12 cellular contexts compared by ENCODE assay signal in the genomic region with DNA sequence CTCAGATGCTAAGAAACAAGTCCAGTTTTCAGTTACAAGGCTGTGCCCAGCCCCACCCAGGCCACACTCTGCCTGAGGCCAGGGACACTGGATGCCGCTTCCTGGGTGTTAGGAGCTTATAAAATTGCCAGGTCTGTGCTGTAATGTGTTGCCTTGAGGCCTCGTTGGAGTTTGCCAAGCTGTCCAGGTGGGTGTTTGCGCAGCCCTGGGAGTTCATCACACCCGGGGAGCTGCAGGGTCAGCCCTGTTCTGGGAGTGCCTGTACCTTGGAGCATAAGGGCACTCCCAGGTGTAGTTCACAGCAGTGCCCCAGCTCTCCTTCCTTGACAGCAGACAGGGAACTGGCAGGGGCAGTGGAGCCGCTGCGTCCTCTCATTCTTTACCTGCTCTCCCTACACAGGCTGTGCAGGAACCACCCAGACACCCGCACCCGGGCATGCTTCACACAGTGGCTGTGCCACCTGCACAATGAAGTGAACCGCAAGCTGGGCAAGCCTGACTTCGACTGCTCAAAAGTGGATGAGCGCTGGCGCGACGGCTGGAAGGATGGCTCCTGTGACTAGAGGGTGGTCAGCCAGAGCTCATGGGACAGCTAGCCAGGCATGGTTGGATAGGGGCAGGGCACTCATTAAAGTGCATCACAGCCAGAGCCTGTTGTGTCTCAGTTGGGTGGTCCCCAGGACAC. TPM values are rescaled to one million over a fixed set of nuclear protein-coding genes. Genes with fewer than 3 reads are reported as not detected.
DNase-seq lines count a peak whose midpoint lies in the region; ATAC-seq and TF ChIP-seq lines count a peak whose summit lies in the region.
"Had no signal": no experiment of that assay in that cellular context is flagged by ENCODE, and none has a peak within 500 bp of the region (broad histone marks: within the 10 kb centered on the region; RNA-seq: fewer than 3 reads in every experiment).

No MANE protein-coding gene starts in this region.

- WGBS in spleen, 5 donors: 95 to 97% (median 96%) methylated on average over 11 to 14 of the region's 14 CpGs

- no peaks in the 10 kb centered on the region for H3F3A ChIP-seq in Loucy (ENCODE audit: low read depth)
- H3F3A ChIP-seq in neural cell (ENCODE audit: insufficient read depth, low read length, poor library complexity, severe bottlenecking): no peaks in the 10 kb centered on the region

- no peaks in the 10 kb centered on the region for H4K20me1 ChIP-seq in Loucy (ENCODE audit: insufficient read depth, low read length, poor library complexity, severe bottlenecking)
- H4K20me1 ChIP-seq in neural cell (ENCODE audit: insufficient read depth): no peaks in the 10 kb centered on the region

- TF ChIP-seq EP300 in neural cell (conservative IDR thresholded peaks at IDR 0.05; ENCODE audit: poor library complexity, severe bottlenecking): no peak

- H3K9me3 Mint-ChIP-seq in Caco-2 (ENCODE audit: unreplicated experiment): no peaks in the 10 kb centered on the region

- TF ChIP-seq RAD21 in neural cell (conservative IDR thresholded peaks at IDR 0.05): no peak

- H2AFZ ChIP-seq in Loucy (ENCODE audit: low read length) (no peak overlapping the region), neural cell (ENCODE audit: low read depth, low read length) (no peak overlapping the region)

- no peak for DNase-seq in Caco-2
- peak; percentile 81 for DNase-seq in colonic mucosa
- no peak for DNase-seq in NCI-H2227 (lab: John Stamatoyannopoulos, UW; ENCODE audit: unreplicated experiment)
- no peak for DNase-seq in stimulated activated naive CD4-positive, alpha-beta T cell (lab: John Stamatoyannopoulos, UW)
- DNase-seq in spleen: no peak
- DNase-seq: activated CD4-positive, CD25-positive, alpha-beta regulatory T cell; NCI-H446 had no signal

- intact Hi-C loops in Caco-2 (cut with micrococcal nuclease; ENCODE audit: unreplicated experiment) (no loop called here), colonic mucosa (cut with DNase I) (no loop called here), spleen (cut with DNase I; ENCODE audit: low total_unique reads) (no loop called here)

- no peaks in the 10 kb centered on the region for H3K27me3 Mint-ChIP-seq in Caco-2 (ENCODE audit: insufficient read depth, unreplicated experiment)

- H3K4me2 ChIP-seq in Loucy (ENCODE audit: low read depth, low read length, poor library complexity, severe bottlenecking) (peak overlapping the region; percentile 89), neural cell (ENCODE audit: low read length) (peak overlapping the region; percentile 97)

- ATAC-seq in HG03439 (IDR thresholded peaks at IDR 0.05; ENCODE audit: unreplicated experiment): no peak

- peaks cover 14% of the 10 kb centered on the region for H3K4me1 Mint-ChIP-seq in Caco-2 (ENCODE audit: low read depth, unreplicated experiment)

- peaks cover 21% of the 10 kb centered on the region for H3K79me2 ChIP-seq in Loucy (ENCODE audit: insufficient read depth, low read length)
- H3K79me2 ChIP-seq in neural cell (replicated peaks; ENCODE audit: insufficient read depth, low read length): no peaks in the 10 kb centered on the region

- H3K9me2 ChIP-seq in Loucy (replicated peaks; ENCODE audit: low read depth, low read length): no peaks in the 10 kb centered on the region
- H3K9me2 ChIP-seq in neural cell (ENCODE audit: insufficient read depth, low read length): no peaks in the 10 kb centered on the region

- CTCF ChIA-PET in Caco-2 (lab: Charles Lee): no interaction called here

- H3K9ac ChIP-seq in Loucy (ENCODE audit: low read depth, low read length, poor library complexity, severe bottlenecking): peak overlapping the region; percentile 88
- peak overlapping the region; percentile 56 to 63 for H3K9ac ChIP-seq in colonic mucosa (ENCODE audit: low read depth in 2 of 2, low read length in 2 of 2)
- peak overlapping the region; percentile 94 for H3K9ac ChIP-seq in neural cell (ENCODE audit: low read length)

- TF ChIP-seq POLR2A in spleen (IDR thresholded peaks at IDR 0.05): no peak

- H3K9me3 ChIP-seq in Caco-2: no peaks in the 10 kb centered on the region
- no peaks in the 10 kb centered on the region for H3K9me3 ChIP-seq in Loucy (ENCODE audit: insufficient read depth, low read depth, low read length)
- H3K9me3 ChIP-seq in colonic mucosa: no peaks in the 10 kb centered on the region
- H3K9me3 ChIP-seq in neural cell (ENCODE audit: low read length): no peaks in the 10 kb centered on the region
- no peaks in the 10 kb centered on the region for H3K9me3 ChIP-seq in spleen
- H3K9me3 ChIP-seq: thoracic aorta had no signal

- TF ChIP-seq CTCF in Caco-2 (IDR thresholded peaks at IDR 0.05; ENCODE audit: insufficient read depth in 1 of 2, low read depth in 1 of 2, low read length in 1 of 2, severe bottlenecking in 1 of 2, unreplicated experiment in 1 of 2) (no peak), Loucy (conservative IDR thresholded peaks at IDR 0.05; ENCODE audit: low read length) (no peak), colonic mucosa (IDR thresholded peaks at IDR 0.05) (no peak), neural cell (IDR thresholded peaks at IDR 0.05; ENCODE audit: poor library complexity, severe bottlenecking) (no peak), spleen (IDR thresholded peaks at IDR 0.05 in 8 of 11, conservative IDR thresholded peaks at IDR 0.05 in 3 of 11) (no peak)

- H3K4me1 ChIP-seq in Caco-2 (peaks cover 21% of the 10 kb centered on the region), Loucy (ENCODE audit: insufficient read depth, low read length, poor library complexity, severe bottlenecking) (no peaks in the 10 kb centered on the region), colonic mucosa (peaks cover 28% of the 10 kb centered on the region), spleen (peaks cover 19 to 50% (median 35%) of the 10 kb centered on the region in 6 donors)

- BruUV-seq in Caco-2 (replicated peaks; lab: Mats Ljungman, UMichigan): no TSS peak

- H3K27ac Mint-ChIP-seq in Caco-2 (ENCODE audit: unreplicated experiment): no peak overlapping the region

- POLR2A ChIA-PET in Caco-2 (lab: Charles Lee): no interaction called here

- H3K27ac ChIP-seq in colonic mucosa (peak overlapping the region; percentile 93), neural cell (ENCODE audit: low read length) (no peak overlapping the region), spleen (no peak overlapping the region)
- H3K27ac ChIP-seq: thoracic aorta had no signal

- H3K36me3 ChIP-seq in Caco-2 (ENCODE audit: control insufficient read depth, insufficient read depth, low read length) (peaks cover 5% of the 10 kb centered on the region; the same call in 1 of the 2 replicates), Loucy (ENCODE audit: insufficient read depth, low read length) (no peaks in the 10 kb centered on the region; the same call in 1 of the 2 replicates), colonic mucosa (peaks cover 5% of the 10 kb centered on the region), neural cell (ENCODE audit: insufficient read depth, low read length) (no peaks in the 10 kb centered on the region), spleen (peaks cover 0 to 23% (median 15%) of the 10 kb centered on the region in 6 donors)

- H3K36me3 Mint-ChIP-seq in Caco-2 (ENCODE audit: insufficient read depth, unreplicated experiment): peaks cover 34% of the 10 kb centered on the region

- peak overlapping the region; percentile 83 for H3K4me3 Mint-ChIP-seq in Caco-2 (ENCODE audit: unreplicated experiment)

- H3K27me3 ChIP-seq in Caco-2 (replicated peaks; ENCODE audit: control insufficient read depth, insufficient read depth, low read length) (no peaks in the 10 kb centered on the region), Loucy (ENCODE audit: insufficient read depth, low read length, poor library complexity, severe bottlenecking) (no peaks in the 10 kb centered on the region), colonic mucosa (peaks cover 17% of the 10 kb centered on the region), neural cell (ENCODE audit: insufficient read depth, low read depth, low read length) (peaks cover 16% of the 10 kb centered on the region), spleen (replicated peaks in 1 of 7) (peaks cover 0 to 58% (median 25%) of the 10 kb centered on the region in 7 donors)

- H3K4me3 ChIP-seq in Caco-2 (ENCODE audit: low read depth, low read length) (peak overlapping the region; percentile 74), Loucy (ENCODE audit: low read length, poor library complexity, severe bottlenecking) (peak overlapping the region; percentile 87), colonic mucosa (peak overlapping the region; percentile 87), neural cell (ENCODE audit: low read length) (peak overlapping the region; percentile 99), spleen (peak overlapping the region in 1 of 8 donors; percentile 94)

TF ChIP-seq in neural cell, 6 proteins besides CTCF, POLR2A, EP300 and RAD21 (continues in another document):
- TF ChIP-seq MXI1 (conservative IDR thresholded peaks at IDR 0.05; ENCODE audit: poor library complexity, severe bottlenecking) (no peak), TAF1 (IDR thresholded peaks at IDR 0.05; ENCODE audit: low read depth) (no peak)

RNA-seq across cellular contexts. Expression of a gene that starts 1.6 kb away (rescaled TPM):
- total RNA-seq in Caco-2 (2022) (57.3 and 57.4 TPM in 2 replicates), colonic mucosa (10 to 100 TPM; 76.6 to 79.5 TPM), spleen (10 to 100 TPM in 6 of 7 donors, 1 to 10 TPM in 1; 9.6 to 23.3 (median 20.5) TPM)
- polyA plus RNA-seq in neural cell (37.8 and 42.3 TPM in 2 replicates), spleen (10 to 100 TPM; 28.5 to 36.0 (median 34.9) TPM)
- 25.4 and 28.0 TPM in 2 replicates for polyA minus RNA-seq in neural cell

RNA-seq across cellular contexts. Expression of a gene that starts 4.2 kb away (rescaled TPM):
- total RNA-seq in Caco-2 (2022) (2.9 and 3.3 TPM in 2 replicates), colonic mucosa (1 to 10 TPM; 1.5 to 1.9 TPM), spleen (10 to 100 TPM in 1 of 7 donors, 1 to 10 TPM in 5, under 1 TPM in 1; 0.85 to 11.4 (median 2.6) TPM)
- polyA plus RNA-seq in neural cell (61.0 and 71.9 TPM in 2 replicates), spleen (1 to 10 TPM; 1.8 to 3.0 (median 3.0) TPM)
- 49.4 and 50.2 TPM in 2 replicates for polyA minus RNA-seq in neural cell

RNA-seq across cellular contexts. Expression of a gene that starts 4.3 kb away (rescaled TPM):
- total RNA-seq in Caco-2 (2022): 0.35 and 1.1 TPM in 2 replicates
- total RNA-seq in colonic mucosa: 10 to 100 TPM; 43.9 to 80.1 TPM
- polyA plus RNA-seq in neural cell: 8.5 and 11.7 TPM in 2 replicates
- polyA minus RNA-seq in neural cell: 1.5 and 2.0 TPM in 2 replicates
- total RNA-seq in spleen: 1 to 10 TPM in 1 of 7 donors, under 1 TPM in 2, not detected in 4; 0.30 to 1.4 (median 0.49) TPM
- 1 to 10 TPM in 1 of 3 donors, under 1 TPM in 2; 0.68 to 1.3 (median 0.96) TPM for polyA plus RNA-seq in spleen
- total RNA-seq: thoracic aorta had no signal

RNA-seq across cellular contexts. Expression of a gene that starts 13.8 kb away (rescaled TPM):
- total RNA-seq in Caco-2 (2022): 34.7 and 36.6 TPM in 2 replicates
- total RNA-seq in colonic mucosa: 10 to 100 TPM; 19.4 to 43.1 TPM
- polyA plus RNA-seq in neural cell: 20.5 and 21.4 TPM in 2 replicates
- 13.5 and 20.5 TPM in 2 replicates for polyA minus RNA-seq in neural cell
- 10 to 100 TPM; 20.6 to 33.0 (median 27.0) TPM for total RNA-seq in spleen
- 10 to 100 TPM; 40.6 to 54.2 (median 46.8) TPM for polyA plus RNA-seq in spleen

RNA-seq across cellular contexts. Expression of a gene that starts 19.0 kb away (rescaled TPM):
- total RNA-seq in Caco-2 (2022): not detected in 2 replicates
- total RNA-seq in colonic mucosa: not detected
- not detected in 2 replicates for polyA plus RNA-seq in neural cell
- not detected in 2 replicates for polyA minus RNA-seq in neural cell
- total RNA-seq in spleen: not detected
- under 1 TPM; 0.16 to 0.26 (median 0.17) TPM for polyA plus RNA-seq in spleen
- total RNA-seq: cerebellum, thoracic aorta had no signal

Comparison
In these comparisons a context has a peak if more than half of its experiments do, and no peak if none do; other contexts are left out.
1. RNA of a gene that starts 4.3 kb away (total RNA-seq): 43.9 to 80.1 TPM in colonic mucosa; 0.35 to 1.1 TPM in Caco-2 and 0.30 to 1.4 TPM in spleen; every median in the first group is over 10 times any median in the second.
2. Peak in every context shown above with its lines, with median percentiles within 50 percentile points of each other: H3K9ac ChIP-seq.